1 cellular context compared by ENCODE assay signal in genomic region chr18:6024740-6025139, GRCh38.
TF ChIP-seq lines count a peak whose summit lies in the region.

No MANE protein-coding gene starts in this region.

TF ChIP-seq in HEK293, 187 proteins besides CTCF, POLR2A, EP300 and RAD21:
- 0 out of 2 replicates have a peak, but pooled peaks have one; percentile 28 for TF ChIP-seq HIC1 (tag by site-specific recombination; IDR thresholded peaks at IDR 0.05)
- TF ChIP-seq IKZF3 (tag by site-specific recombination; IDR thresholded peaks at IDR 0.05): no peak
- no peak for TF ChIP-seq ZNF221 (tag by site-specific recombination; IDR thresholded peaks at IDR 0.05; ENCODE audit: borderline replicate concordance)
- peak; percentile 86 for TF ChIP-seq WT1 (tag by site-specific recombination; IDR thresholded peaks at IDR 0.05)
- TF ChIP-seq ZNF426 (tag by site-specific recombination; IDR thresholded peaks at IDR 0.05): no peak
- no peak for TF ChIP-seq ZNF548 (tag by site-specific recombination; IDR thresholded peaks at IDR 0.05)
- no peak for TF ChIP-seq ZNF777 (tag by site-specific recombination; IDR thresholded peaks at IDR 0.05; ENCODE audit: borderline replicate concordance)
- TF ChIP-seq, protein P1, sequence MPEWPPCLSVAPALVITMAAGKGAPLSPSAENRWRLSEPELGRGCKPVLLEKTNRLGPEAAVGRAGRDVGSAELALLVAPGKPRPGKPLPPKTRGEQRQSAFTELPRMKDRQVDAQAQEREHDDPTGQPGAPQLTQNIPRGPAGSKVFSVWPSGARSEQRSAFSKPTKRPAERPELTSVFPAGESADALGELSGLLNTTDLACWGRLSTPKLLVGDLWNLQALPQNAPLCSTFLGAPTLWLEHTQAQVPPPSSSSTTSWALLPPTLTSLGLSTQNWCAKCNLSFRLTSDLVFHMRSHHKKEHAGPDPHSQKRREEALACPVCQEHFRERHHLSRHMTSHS (tag by site-specific recombination; IDR thresholded peaks at IDR 0.05): no peak
- TF ChIP-seq FEZF1 (tag by site-specific recombination; IDR thresholded peaks at IDR 0.05): peak; percentile 69
- TF ChIP-seq GLI2 (tag by site-specific recombination; IDR thresholded peaks at IDR 0.05; ENCODE audit: borderline replicate concordance, low read depth): no peak
- TF ChIP-seq ZNF610 (tag by site-specific recombination; IDR thresholded peaks at IDR 0.05; ENCODE audit: borderline replicate concordance): no peak
- TF ChIP-seq OSR2 (tag by site-specific recombination; IDR thresholded peaks at IDR 0.05): peak; percentile 20; the same call in 1 of the 2 replicates
- TF ChIP-seq ZNF629 (tag by site-specific recombination; IDR thresholded peaks at IDR 0.05): no peak
- TF ChIP-seq PRDM6 (tag by site-specific recombination; IDR thresholded peaks at IDR 0.05): 0 out of 2 replicates have a peak, but pooled peaks have one; percentile 24
- TF ChIP-seq GLIS1 (tag by site-specific recombination; IDR thresholded peaks at IDR 0.05): peak; percentile 90
- TF ChIP-seq SP7 (tag by site-specific recombination; IDR thresholded peaks at IDR 0.05): peak; percentile 74
- no peak for TF ChIP-seq ZNF514 (tag by site-specific recombination; IDR thresholded peaks at IDR 0.05)
- 0 out of 2 replicates have a peak, but pooled peaks have one; percentile 11 for TF ChIP-seq ZXDB (tag by site-specific recombination; IDR thresholded peaks at IDR 0.05)
- no peak for TF ChIP-seq SCRT1 (tag by site-specific recombination; IDR thresholded peaks at IDR 0.05; ENCODE audit: borderline replicate concordance)
- TF ChIP-seq ZIC2 (tag by site-specific recombination; IDR thresholded peaks at IDR 0.05): peak; percentile 50; the same call in 1 of the 2 replicates
- TF ChIP-seq ZSCAN5A (tag by site-specific recombination; IDR thresholded peaks at IDR 0.05): no peak
TF ChIP-seq in HEK293: peak in this region for 9.
